Comparison of ENCODE assay signal across 5 cellular contexts in genomic region chr2:18084376-18084775, GRCh38.
"Had no signal": no experiment of that assay in that cellular context is flagged by ENCODE, and none has a peak within 500 bp of the region (broad histone marks: within the 10 kb centered on the region; RNA-seq: fewer than 3 reads in every experiment).

No MANE protein-coding gene starts in this region.

- H3K4me2 ChIP-seq: GM23338 had no signal

- H3K4me3 ChIP-seq: GM23338, K562 had no signal

- H2AFZ ChIP-seq: GM23338 had no signal

- DNase-seq: H9, HCEC 1CT, IMR-90 had no signal
